2 cellular contexts compared by ENCODE assay signal in the genomic region with DNA sequence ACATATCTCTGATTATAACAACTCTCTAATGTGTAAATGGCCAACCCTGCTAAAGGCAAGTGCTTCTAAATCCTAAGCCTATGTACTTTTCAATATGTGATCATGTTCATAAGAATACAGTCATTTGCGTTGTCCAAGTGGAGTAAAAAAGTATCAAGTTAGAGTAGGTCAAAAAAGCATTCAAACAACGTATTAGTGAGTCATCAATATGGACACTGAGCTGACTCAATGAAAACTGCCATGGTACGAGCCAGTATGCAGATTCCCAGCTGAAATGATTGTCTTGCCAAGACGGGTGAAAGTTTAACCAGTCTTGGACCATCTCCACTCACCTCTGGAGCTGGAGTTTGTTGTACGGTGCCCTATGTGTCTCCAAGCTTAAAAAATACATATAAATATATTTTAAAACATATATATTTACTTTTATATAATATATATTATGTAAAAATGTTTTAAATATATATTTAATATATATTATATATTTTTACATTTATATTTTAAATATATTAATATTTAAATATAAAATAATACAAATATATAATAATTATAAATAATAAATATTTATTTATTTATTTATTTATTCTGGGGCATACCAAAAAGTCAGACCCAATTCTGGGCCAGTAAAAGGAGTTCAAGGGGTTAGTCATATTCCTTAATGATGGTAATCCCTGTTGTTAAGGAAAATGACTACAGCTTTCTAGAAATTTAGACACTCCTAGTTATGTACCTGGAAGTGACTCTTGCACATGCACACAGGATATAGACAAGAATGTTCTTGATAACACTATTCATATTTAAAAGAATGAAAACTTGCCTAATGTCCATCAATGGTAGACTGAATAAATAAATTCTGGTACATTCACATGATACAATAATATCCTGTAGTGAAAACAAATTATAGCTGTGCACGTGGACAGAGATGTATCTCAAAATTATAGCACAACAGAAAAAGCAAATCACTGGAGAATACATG.
TF ChIP-seq lines count a peak whose summit lies in the region.

No MANE protein-coding gene starts in this region.

TF ChIP-seq in HCT116, 20 proteins besides CTCF, POLR2A, EP300 and RAD21:
- TF ChIP-seq FOSL1 (IDR thresholded peaks at IDR 0.05; ENCODE audit: low read depth) (no peak), JUND (IDR thresholded peaks at IDR 0.05) (0 out of 2 replicates have a peak, but pooled peaks have one; percentile 9)
- TF ChIP-seq, protein P1, sequence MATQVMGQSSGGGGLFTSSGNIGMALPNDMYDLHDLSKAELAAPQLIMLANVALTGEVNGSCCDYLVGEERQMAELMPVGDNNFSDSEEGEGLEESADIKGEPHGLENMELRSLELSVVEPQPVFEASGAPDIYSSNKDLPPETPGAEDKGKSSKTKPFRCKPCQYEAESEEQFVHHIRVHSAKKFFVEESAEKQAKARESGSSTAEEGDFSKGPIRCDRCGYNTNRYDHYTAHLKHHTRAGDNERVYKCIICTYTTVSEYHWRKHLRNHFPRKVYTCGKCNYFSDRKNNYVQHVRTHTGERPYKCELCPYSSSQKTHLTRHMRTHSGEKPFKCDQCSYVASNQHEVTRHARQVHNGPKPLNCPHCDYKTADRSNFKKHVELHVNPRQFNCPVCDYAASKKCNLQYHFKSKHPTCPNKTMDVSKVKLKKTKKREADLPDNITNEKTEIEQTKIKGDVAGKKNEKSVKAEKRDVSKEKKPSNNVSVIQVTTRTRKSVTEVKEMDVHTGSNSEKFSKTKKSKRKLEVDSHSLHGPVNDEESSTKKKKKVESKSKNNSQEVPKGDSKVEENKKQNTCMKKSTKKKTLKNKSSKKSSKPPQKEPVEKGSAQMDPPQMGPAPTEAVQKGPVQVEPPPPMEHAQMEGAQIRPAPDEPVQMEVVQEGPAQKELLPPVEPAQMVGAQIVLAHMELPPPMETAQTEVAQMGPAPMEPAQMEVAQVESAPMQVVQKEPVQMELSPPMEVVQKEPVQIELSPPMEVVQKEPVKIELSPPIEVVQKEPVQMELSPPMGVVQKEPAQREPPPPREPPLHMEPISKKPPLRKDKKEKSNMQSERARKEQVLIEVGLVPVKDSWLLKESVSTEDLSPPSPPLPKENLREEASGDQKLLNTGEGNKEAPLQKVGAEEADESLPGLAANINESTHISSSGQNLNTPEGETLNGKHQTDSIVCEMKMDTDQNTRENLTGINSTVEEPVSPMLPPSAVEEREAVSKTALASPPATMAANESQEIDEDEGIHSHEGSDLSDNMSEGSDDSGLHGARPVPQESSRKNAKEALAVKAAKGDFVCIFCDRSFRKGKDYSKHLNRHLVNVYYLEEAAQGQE (IDR thresholded peaks at IDR 0.05; ENCODE audit: low read depth): no peak

TF ChIP-seq in HepG2, 621 proteins besides CTCF, POLR2A, EP300 and RAD21 (continues in another document):
- TF ChIP-seq MAFK (conservative IDR thresholded peaks at IDR 0.05 in 1 of 2, IDR thresholded peaks at IDR 0.05 in 1 of 2; ENCODE audit: low read length in 2 of 2) (peak; percentile 68 to 74), ZNF563 (CRISPR knock-in tag; IDR thresholded peaks at IDR 0.05) (no peak), ZSCAN22 (CRISPR knock-in tag; IDR thresholded peaks at IDR 0.05) (no peak), RBFOX2 (IDR thresholded peaks at IDR 0.05; ENCODE audit: low read depth, low read length) (0 out of 2 replicates have a peak, but pooled peaks have one; percentile 26), ZNF556 (CRISPR knock-in tag; IDR thresholded peaks at IDR 0.05; ENCODE audit: borderline replicate concordance) (no peak), JUND (CRISPR knock-in tag; IDR thresholded peaks at IDR 0.05) (0 out of 2 replicates have a peak, but pooled peaks have one; percentile 23), FOSL2 (CRISPR knock-in tag; IDR thresholded peaks at IDR 0.05) (peak; percentile 91), SALL2 (CRISPR knock-in tag; IDR thresholded peaks at IDR 0.05) (no peak), ELF3 (CRISPR knock-in tag; IDR thresholded peaks at IDR 0.05) (peak; percentile 37; the same call in 1 of the 2 replicates), CBX2 (IDR thresholded peaks at IDR 0.05; ENCODE audit: low read depth, low read length) (no peak), CBX2 (CRISPR knock-in tag; IDR thresholded peaks at IDR 0.05; ENCODE audit: low read depth) (no peak), NFIC (IDR thresholded peaks at IDR 0.05; ENCODE audit: low read length) (0 out of 2 replicates have a peak, but pooled peaks have one; percentile 19), SP1 (IDR thresholded peaks at IDR 0.05) (no peak), SP1 (CRISPR knock-in tag; IDR thresholded peaks at IDR 0.05) (no peak), KLF12 (CRISPR knock-in tag; IDR thresholded peaks at IDR 0.05; ENCODE audit: borderline replicate concordance) (no peak), ZNF644 (CRISPR knock-in tag; IDR thresholded peaks at IDR 0.05; ENCODE audit: low read depth) (peak; percentile 92), SOX5 (CRISPR knock-in tag; IDR thresholded peaks at IDR 0.05; ENCODE audit: borderline replicate concordance) (peak; percentile 45; the same call in 1 of the 2 replicates), SOX13 (IDR thresholded peaks at IDR 0.05) (no peak), SOX13 (CRISPR knock-in tag; conservative IDR thresholded peaks at IDR 0.05 in 1 of 2, IDR thresholded peaks at IDR 0.05 in 1 of 2) (peak in 1 of 2 experiments; percentile 72; a peak in 2 of 4 replicates), BCL6 (CRISPR knock-in tag; IDR thresholded peaks at IDR 0.05) (0 out of 2 replicates have a peak, but pooled peaks have one; percentile 10)
- TF ChIP-seq, protein P2, sequence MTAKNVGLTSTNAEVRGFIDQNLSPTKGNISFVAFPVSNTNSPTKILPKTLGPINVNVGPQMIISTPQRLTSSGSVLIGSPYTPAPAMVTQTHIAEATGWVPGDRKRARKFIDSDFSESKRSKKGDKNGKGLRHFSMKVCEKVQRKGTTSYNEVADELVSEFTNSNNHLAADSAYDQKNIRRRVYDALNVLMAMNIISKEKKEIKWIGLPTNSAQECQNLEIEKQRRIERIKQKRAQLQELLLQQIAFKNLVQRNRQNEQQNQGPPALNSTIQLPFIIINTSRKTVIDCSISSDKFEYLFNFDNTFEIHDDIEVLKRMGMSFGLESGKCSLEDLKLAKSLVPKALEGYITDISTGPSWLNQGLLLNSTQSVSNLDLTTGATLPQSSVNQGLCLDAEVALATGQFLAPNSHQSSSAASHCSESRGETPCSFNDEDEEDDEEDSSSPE (CRISPR knock-in tag; IDR thresholded peaks at IDR 0.05): no peak
- TF ChIP-seq, protein P3, sequence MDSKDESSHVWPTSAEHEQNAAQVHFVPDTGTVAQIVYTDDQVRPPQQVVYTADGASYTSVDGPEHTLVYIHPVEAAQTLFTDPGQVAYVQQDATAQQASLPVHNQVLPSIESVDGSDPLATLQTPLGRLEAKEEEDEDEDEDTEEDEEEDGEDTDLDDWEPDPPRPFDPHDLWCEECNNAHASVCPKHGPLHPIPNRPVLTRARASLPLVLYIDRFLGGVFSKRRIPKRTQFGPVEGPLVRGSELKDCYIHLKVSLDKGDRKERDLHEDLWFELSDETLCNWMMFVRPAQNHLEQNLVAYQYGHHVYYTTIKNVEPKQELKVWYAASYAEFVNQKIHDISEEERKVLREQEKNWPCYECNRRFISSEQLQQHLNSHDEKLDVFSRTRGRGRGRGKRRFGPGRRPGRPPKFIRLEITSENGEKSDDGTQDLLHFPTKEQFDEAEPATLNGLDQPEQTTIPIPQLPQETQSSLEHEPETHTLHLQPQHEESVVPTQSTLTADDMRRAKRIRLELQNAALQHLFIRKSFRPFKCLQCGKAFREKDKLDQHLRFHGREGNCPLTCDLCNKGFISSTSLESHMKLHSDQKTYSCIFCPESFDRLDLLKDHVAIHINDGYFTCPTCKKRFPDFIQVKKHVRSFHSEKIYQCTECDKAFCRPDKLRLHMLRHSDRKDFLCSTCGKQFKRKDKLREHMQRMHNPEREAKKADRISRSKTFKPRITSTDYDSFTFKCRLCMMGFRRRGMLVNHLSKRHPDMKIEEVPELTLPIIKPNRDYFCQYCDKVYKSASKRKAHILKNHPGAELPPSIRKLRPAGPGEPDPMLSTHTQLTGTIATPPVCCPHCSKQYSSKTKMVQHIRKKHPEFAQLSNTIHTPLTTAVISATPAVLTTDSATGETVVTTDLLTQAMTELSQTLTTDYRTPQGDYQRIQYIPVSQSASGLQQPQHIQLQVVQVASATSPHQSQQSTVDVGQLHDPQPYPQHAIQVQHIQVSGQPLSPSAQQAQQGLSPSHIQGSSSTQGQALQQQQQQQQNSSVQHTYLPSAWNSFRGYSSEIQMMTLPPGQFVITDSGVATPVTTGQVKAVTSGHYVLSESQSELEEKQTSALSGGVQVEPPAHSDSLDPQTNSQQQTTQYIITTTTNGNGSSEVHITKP (CRISPR knock-in tag; IDR thresholded peaks at IDR 0.05; ENCODE audit: low read depth): peak; percentile 89
- TF ChIP-seq, protein P4, sequence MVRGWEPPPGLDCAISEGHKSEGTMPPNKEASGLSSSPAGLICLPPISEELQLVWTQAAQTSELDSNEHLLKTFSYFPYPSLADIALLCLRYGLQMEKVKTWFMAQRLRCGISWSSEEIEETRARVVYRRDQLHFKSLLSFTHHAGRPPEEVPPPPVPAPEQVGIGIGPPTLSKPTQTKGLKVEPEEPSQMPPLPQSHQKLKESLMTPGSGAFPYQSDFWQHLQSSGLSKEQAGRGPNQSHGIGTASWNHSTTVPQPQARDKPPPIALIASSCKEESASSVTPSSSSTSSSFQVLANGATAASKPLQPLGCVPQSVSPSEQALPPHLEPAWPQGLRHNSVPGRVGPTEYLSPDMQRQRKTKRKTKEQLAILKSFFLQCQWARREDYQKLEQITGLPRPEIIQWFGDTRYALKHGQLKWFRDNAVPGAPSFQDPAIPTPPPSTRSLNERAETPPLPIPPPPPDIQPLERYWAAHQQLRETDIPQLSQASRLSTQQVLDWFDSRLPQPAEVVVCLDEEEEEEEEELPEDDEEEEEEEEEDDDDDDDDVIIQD (CRISPR knock-in tag; IDR thresholded peaks at IDR 0.05; ENCODE audit: low read depth): peak; percentile 57; the same call in 1 of the 2 replicates
- TF ChIP-seq, protein P5, sequence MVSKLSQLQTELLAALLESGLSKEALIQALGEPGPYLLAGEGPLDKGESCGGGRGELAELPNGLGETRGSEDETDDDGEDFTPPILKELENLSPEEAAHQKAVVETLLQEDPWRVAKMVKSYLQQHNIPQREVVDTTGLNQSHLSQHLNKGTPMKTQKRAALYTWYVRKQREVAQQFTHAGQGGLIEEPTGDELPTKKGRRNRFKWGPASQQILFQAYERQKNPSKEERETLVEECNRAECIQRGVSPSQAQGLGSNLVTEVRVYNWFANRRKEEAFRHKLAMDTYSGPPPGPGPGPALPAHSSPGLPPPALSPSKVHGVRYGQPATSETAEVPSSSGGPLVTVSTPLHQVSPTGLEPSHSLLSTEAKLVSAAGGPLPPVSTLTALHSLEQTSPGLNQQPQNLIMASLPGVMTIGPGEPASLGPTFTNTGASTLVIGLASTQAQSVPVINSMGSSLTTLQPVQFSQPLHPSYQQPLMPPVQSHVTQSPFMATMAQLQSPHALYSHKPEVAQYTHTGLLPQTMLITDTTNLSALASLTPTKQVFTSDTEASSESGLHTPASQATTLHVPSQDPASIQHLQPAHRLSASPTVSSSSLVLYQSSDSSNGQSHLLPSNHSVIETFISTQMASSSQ (IDR thresholded peaks at IDR 0.05; ENCODE audit: low read depth): peak; percentile 50; the same call in 1 of the 2 replicates
- TF ChIP-seq, protein P5 (CRISPR knock-in tag; IDR thresholded peaks at IDR 0.05; ENCODE audit: borderline replicate concordance): no peak
- TF ChIP-seq, protein P6, sequence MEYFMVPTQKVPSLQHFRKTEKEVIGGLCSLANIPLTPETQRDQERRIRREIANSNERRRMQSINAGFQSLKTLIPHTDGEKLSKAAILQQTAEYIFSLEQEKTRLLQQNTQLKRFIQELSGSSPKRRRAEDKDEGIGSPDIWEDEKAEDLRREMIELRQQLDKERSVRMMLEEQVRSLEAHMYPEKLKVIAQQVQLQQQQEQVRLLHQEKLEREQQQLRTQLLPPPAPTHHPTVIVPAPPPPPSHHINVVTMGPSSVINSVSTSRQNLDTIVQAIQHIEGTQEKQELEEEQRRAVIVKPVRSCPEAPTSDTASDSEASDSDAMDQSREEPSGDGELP (IDR thresholded peaks at IDR 0.05; ENCODE audit: borderline replicate concordance, low read depth): peak; percentile 81; the same call in 1 of the 2 replicates
- TF ChIP-seq, protein P7, sequence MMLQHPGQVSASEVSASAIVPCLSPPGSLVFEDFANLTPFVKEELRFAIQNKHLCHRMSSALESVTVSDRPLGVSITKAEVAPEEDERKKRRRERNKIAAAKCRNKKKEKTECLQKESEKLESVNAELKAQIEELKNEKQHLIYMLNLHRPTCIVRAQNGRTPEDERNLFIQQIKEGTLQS (CRISPR knock-in tag; IDR thresholded peaks at IDR 0.05): 0 out of 2 replicates have a peak, but pooled peaks have one; percentile 41
- TF ChIP-seq, protein P8, sequence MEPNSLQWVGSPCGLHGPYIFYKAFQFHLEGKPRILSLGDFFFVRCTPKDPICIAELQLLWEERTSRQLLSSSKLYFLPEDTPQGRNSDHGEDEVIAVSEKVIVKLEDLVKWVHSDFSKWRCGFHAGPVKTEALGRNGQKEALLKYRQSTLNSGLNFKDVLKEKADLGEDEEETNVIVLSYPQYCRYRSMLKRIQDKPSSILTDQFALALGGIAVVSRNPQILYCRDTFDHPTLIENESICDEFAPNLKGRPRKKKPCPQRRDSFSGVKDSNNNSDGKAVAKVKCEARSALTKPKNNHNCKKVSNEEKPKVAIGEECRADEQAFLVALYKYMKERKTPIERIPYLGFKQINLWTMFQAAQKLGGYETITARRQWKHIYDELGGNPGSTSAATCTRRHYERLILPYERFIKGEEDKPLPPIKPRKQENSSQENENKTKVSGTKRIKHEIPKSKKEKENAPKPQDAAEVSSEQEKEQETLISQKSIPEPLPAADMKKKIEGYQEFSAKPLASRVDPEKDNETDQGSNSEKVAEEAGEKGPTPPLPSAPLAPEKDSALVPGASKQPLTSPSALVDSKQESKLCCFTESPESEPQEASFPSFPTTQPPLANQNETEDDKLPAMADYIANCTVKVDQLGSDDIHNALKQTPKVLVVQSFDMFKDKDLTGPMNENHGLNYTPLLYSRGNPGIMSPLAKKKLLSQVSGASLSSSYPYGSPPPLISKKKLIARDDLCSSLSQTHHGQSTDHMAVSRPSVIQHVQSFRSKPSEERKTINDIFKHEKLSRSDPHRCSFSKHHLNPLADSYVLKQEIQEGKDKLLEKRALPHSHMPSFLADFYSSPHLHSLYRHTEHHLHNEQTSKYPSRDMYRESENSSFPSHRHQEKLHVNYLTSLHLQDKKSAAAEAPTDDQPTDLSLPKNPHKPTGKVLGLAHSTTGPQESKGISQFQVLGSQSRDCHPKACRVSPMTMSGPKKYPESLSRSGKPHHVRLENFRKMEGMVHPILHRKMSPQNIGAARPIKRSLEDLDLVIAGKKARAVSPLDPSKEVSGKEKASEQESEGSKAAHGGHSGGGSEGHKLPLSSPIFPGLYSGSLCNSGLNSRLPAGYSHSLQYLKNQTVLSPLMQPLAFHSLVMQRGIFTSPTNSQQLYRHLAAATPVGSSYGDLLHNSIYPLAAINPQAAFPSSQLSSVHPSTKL (CRISPR knock-in tag; IDR thresholded peaks at IDR 0.05): peak; percentile 73
